Comparison of ENCODE assay signal across 17 cellular contexts in the genomic region with DNA sequence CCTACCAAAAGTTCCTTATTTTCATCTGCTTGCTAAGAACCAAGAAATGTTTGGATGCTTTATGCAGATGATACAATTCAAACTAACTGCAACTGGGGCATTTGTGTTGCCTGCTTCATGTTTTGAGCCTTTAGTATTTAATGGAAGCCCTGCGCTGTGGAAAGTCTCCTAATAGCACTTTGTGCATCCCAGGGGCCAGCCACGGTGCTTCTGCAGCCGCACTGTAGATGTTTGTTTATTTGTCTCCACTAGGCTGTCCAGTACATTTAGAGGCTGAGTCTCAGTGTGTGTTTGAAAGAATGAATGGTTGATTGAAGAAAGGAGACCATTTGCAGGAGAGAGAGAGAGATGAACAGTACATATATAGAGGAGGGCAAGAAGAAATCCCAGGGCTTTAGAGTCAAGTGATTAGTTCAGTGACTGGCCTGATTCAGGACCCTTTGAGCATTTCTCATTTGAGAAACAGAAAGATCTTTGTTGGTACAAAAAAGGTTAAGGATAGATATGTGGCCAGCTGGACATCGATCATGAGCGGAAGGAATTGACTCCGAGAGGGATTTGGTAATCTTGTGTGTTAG.
"Had no signal": no experiment of that assay in that cellular context is flagged by ENCODE, and none has a peak within 500 bp of the region (broad histone marks: within the 10 kb centered on the region; RNA-seq: fewer than 3 reads in every experiment).

No MANE protein-coding gene starts in this region.

- H3K27me3 Mint-ChIP-seq: activated naive CD4-positive, alpha-beta T cell treated with anti-CD3 and anti-CD28 coated beads, Interleukin-2, amount 50 U/mL, for 24 hours; dendritic cell treated with granulocyte-macrophage colony-stimulating factor and Interleukin-4, amounts not matched to agents 40 ng/mL and 50 ng/mL, for 4 days; stimulated activated naive B cell treated with anti-CD40 and anti-IgM and Interleukin-4, amounts not matched to agents 10 μg/mL and 1 μg/mL and 100 μg/mL, for 72 hours had no signal

- H3K27ac Mint-ChIP-seq: activated naive CD4-positive, alpha-beta T cell treated with anti-CD3 and anti-CD28 coated beads, Interleukin-2, amount 50 U/mL, for 24 hours; stimulated activated naive B cell treated with anti-CD40 and anti-IgM and Interleukin-4, amounts not matched to agents 10 μg/mL and 1 μg/mL and 100 μg/mL, for 72 hours had no signal

- H3K79me2 ChIP-seq: parathyroid adenoma had no signal

- H3K36me3 ChIP-seq: left lung, spleen, upper lobe of left lung had no signal

- H3K9ac ChIP-seq: parathyroid adenoma had no signal

- H3K9me3 ChIP-seq: body of pancreas, left lung, spleen, upper lobe of left lung had no signal

- H2AFZ ChIP-seq: parathyroid adenoma had no signal

- H3K27ac ChIP-seq: body of pancreas, left lung, parathyroid adenoma, spleen, upper lobe of left lung had no signal

- H3K4me3 ChIP-seq: body of pancreas, left lung, spleen, upper lobe of left lung had no signal

- H3K27me3 ChIP-seq: body of pancreas, left lung, spleen, upper lobe of left lung had no signal

- ATAC-seq: body of pancreas; left lung; stimulated activated naive B cell treated with anti-CD40 and anti-IgM and Interleukin-4, amounts not matched to agents 10 μg/mL and 1 μg/mL and 100 μg/mL, for 72 hours had no signal

- H3K36me3 Mint-ChIP-seq: activated naive CD4-positive, alpha-beta T cell treated with anti-CD3 and anti-CD28 coated beads, Interleukin-2, amount 50 U/mL, for 24 hours had no signal

- H3K9me3 Mint-ChIP-seq: activated naive CD4-positive, alpha-beta T cell treated with anti-CD3 and anti-CD28 coated beads, Interleukin-2, amount 50 U/mL, for 24 hours; dendritic cell treated with granulocyte-macrophage colony-stimulating factor and Interleukin-4, amounts not matched to agents 40 ng/mL and 50 ng/mL, for 4 days; stimulated activated naive B cell treated with anti-CD40 and anti-IgM and Interleukin-4, amounts not matched to agents 10 μg/mL and 1 μg/mL and 100 μg/mL, for 72 hours had no signal

- DNase-seq: activated CD4-positive, alpha-beta T cell treated with anti-CD3 and anti-CD28 coated beads, Interleukin-2, amount 50 U/mL, for 4 hours; activated CD4-positive, CD25-positive, alpha-beta regulatory T cell treated with anti-CD3 and anti-CD28 coated beads, Interleukin-2, amount 50 U/mL, for 72 hours; activated effector memory CD4-positive, alpha-beta T cell treated with Interleukin-2 at 50 U/mL for 16 hours; activated T-cell treated with anti-CD3 and anti-CD28 coated beads, Interleukin-2, amount 50 U/mL, for 1 hour; amniotic stem cell; body of pancreas; left lung; right cardiac atrium; spleen; stimulated activated CD4-positive, alpha-beta T cell treated with anti-CD3 and anti-CD28 coated beads, Interleukin-1b, Interleukin-23, amount 100 ng/mL, for 48 hours; stimulated activated naive B cell treated with anti-CD40 and anti-IgM and Interleukin-4, amounts not matched to agents 10 μg/mL and 1 μg/mL and 100 μg/mL, for 72 hours; substantia nigra; SW 1271; upper lobe of left lung had no signal

- H3K4me3 Mint-ChIP-seq: activated naive CD4-positive, alpha-beta T cell treated with anti-CD3 and anti-CD28 coated beads, Interleukin-2, amount 50 U/mL, for 24 hours; dendritic cell treated with granulocyte-macrophage colony-stimulating factor and Interleukin-4, amounts not matched to agents 40 ng/mL and 50 ng/mL, for 4 days; stimulated activated naive B cell treated with anti-CD40 and anti-IgM and Interleukin-4, amounts not matched to agents 10 μg/mL and 1 μg/mL and 100 μg/mL, for 72 hours had no signal
